In the genomic region with DNA sequence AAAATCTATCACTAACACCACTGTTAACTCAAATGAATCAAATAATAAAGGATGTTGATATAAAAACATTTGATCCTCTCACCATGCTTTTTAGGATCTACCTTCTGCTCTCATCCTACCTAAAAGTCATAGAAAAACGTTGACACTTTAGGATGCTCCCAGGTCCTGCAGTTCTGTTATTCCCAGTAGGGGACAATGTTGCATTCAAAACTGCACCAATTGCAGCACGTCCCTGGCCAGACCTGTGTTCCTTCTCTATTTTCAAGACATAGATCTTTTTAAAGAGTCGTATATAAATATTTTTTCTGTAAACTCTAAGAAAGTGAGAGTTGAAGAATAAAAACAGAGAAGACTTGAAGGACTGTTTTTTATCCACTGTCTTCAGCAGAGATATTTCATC, we compare ENCODE assay signal across 18 cellular contexts. TPM values are rescaled to one million over a fixed set of nuclear protein-coding genes. Genes with fewer than 3 reads are reported as not detected.
DNase-seq lines count a peak whose midpoint lies in the region; ATAC-seq, FAIRE-seq and TF ChIP-seq lines count a peak whose summit lies in the region.
"Had no signal": no experiment of that assay in that cellular context is flagged by ENCODE, and none has a peak within 500 bp of the region (broad histone marks: within the 10 kb centered on the region; RNA-seq: fewer than 3 reads in every experiment).

No MANE protein-coding gene starts in this region.

- no peak overlapping the region for H3K27ac ChIP-seq in GM12878 (ENCODE audit: control insufficient read depth, insufficient read depth)
- H3K27ac ChIP-seq: adrenal gland, KMS-11 had no signal

- no peak for TF ChIP-seq EP300 in GM12878 (IDR thresholded peaks at IDR 0.05; ENCODE audit: borderline replicate concordance in 1 of 2, control insufficient read depth in 1 of 2, low read depth in 2 of 2, low read length in 2 of 2)

- H3K4me3 ChIP-seq in GM12878 = no peak overlapping the region
- H3K4me3 ChIP-seq: adrenal gland had no signal

- no peaks in the 10 kb centered on the region for H3K36me3 Mint-ChIP-seq in HFFc6 (ENCODE audit: low read depth)
- H3K36me3 Mint-ChIP-seq in nephron (ENCODE audit: low read depth) = no peaks in the 10 kb centered on the region
- no peaks in the 10 kb centered on the region for H3K36me3 Mint-ChIP-seq in activated T-helper 17 cell treated with anti-CD3 and anti-CD28 coated beads, Interleukin-2, amount 50 U/mL, for 72 hours (ENCODE audit: low read depth)
- H3K36me3 Mint-ChIP-seq: CD4-positive, alpha-beta memory T cell had no signal

- SMC1A ChIA-PET in GM12878 (lab: Charles Lee; ENCODE audit: uncharacterized antibody, unreplicated experiment) = interaction anchor here (1.0 kb wide), 1 partner anchor 54 kb away, joined by 3 read pairs; no protein-coding TSS in a partner anchor

- WGBS in GM12878 (ENCODE audit: insufficient coverage, insufficient replicate concordance, low lambda C conversion rate, missing lambda C conversion rate) = 23% methylated on average over 3 of the region's 3 CpGs

- H3K27me3 ChIP-seq in GM12878 (replicated peaks in 1 of 2; ENCODE audit: control insufficient read depth in 2 of 2, insufficient read depth in 2 of 2, low read length in 1 of 2) = no peaks in the 10 kb centered on the region
- H3K27me3 ChIP-seq: adrenal gland had no signal

- peak; percentile 53 for TF ChIP-seq CTCF in HFFc6 (IDR thresholded peaks at IDR 0.05)
- peak; percentile 20 to 39 (median 27); a peak in 3 of 6 replicates for TF ChIP-seq CTCF in GM12878 (IDR thresholded peaks at IDR 0.05 in 2 of 3, conservative IDR thresholded peaks at IDR 0.05 in 1 of 3; ENCODE audit: control insufficient read depth in 2 of 3, extremely low read depth in 1 of 3, insufficient read depth in 1 of 3, low read depth in 3 of 3, low read length in 3 of 3)
- TF ChIP-seq CTCF in nephron (IDR thresholded peaks at IDR 0.05; ENCODE audit: unreplicated experiment in 3 of 3) = peak in 2 of 3 experiments; percentile 8 to 17

- H3K4me1 ChIP-seq in GM12878 (ENCODE audit: control insufficient read depth, insufficient read depth, low read length) = peaks cover 3% of the 10 kb centered on the region
- H3K4me1 ChIP-seq: adrenal gland had no signal

- no peak overlapping the region for H3K9ac ChIP-seq in GM12878 (ENCODE audit: control insufficient read depth, insufficient read depth, low read length)
- H3K9ac ChIP-seq: KMS-11 had no signal

- RAD21 ChIA-PET in GM12878 (lab: Charles Lee; ENCODE audit: unreplicated experiment) = no interaction called here

- H2AFZ ChIP-seq in GM12878 (ENCODE audit: control insufficient read depth, low read depth, low read length) = no peak overlapping the region

- CTCF ChIA-PET in GM12878 (lab: Yijun Ruan, JAX) = interaction anchor here (1.0 kb wide), 1 partner anchor 61 kb away, joined by 3 read pairs; no protein-coding TSS in a partner anchor

- H3K4me1 Mint-ChIP-seq in HFFc6 (ENCODE audit: low read depth) = peaks cover 3% of the 10 kb centered on the region
- H3K4me1 Mint-ChIP-seq in nephron = peaks cover 2% of the 10 kb centered on the region
- H3K4me1 Mint-ChIP-seq in activated T-helper 17 cell treated with anti-CD3 and anti-CD28 coated beads, Interleukin-2, amount 50 U/mL, for 72 hours = peaks cover 2% of the 10 kb centered on the region

- intact Hi-C loops in GM12878 (cut with micrococcal nuclease; ENCODE audit: unreplicated experiment) = no loop called here
- intact Hi-C loops in sciatic nerve (cut with DNase I) = no loop called here

- no peak for FAIRE-seq in GM12878 (lab: Jason Lieb, UNC)

- H3K27me3 Mint-ChIP-seq in HFFc6 (ENCODE audit: insufficient read depth) (peaks cover 21% of the 10 kb centered on the region), nephron (ENCODE audit: low read depth) (peaks cover 9% of the 10 kb centered on the region)
- H3K27me3 Mint-ChIP-seq in activated T-helper 17 cell treated with anti-CD3 and anti-CD28 coated beads, Interleukin-2, amount 50 U/mL, for 72 hours = peaks cover 13% of the 10 kb centered on the region

- peaks cover 5% of the 10 kb centered on the region; the same call in 1 of the 2 replicates for H3K9me3 Mint-ChIP-seq in HFFc6
- H3K9me3 Mint-ChIP-seq in nephron = no peaks in the 10 kb centered on the region
- no peaks in the 10 kb centered on the region for H3K9me3 Mint-ChIP-seq in activated T-helper 17 cell treated with anti-CD3 and anti-CD28 coated beads, Interleukin-2, amount 50 U/mL, for 72 hours
- H3K9me3 Mint-ChIP-seq: stimulated activated naive CD8-positive, alpha-beta T cell treated with anti-CD3 and anti-CD28 coated beads, Interleukin-15, Interleukin-2, amounts not matched to agents 100 ng/mL and 50 ng/mL, for 24 hours had no signal

- H3K27ac Mint-ChIP-seq in HFFc6 (no peak overlapping the region), nephron (no peak overlapping the region)
- H3K27ac Mint-ChIP-seq in activated T-helper 17 cell treated with anti-CD3 and anti-CD28 coated beads, Interleukin-2, amount 50 U/mL, for 72 hours = no peak overlapping the region
- H3K27ac Mint-ChIP-seq: CD4-positive, alpha-beta memory T cell; stimulated activated naive CD8-positive, alpha-beta T cell treated with anti-CD3 and anti-CD28 coated beads, Interleukin-15, Interleukin-2, amounts not matched to agents 100 ng/mL and 50 ng/mL, for 24 hours had no signal

- no peaks in the 10 kb centered on the region for H3K9me3 ChIP-seq in GM12878 (replicated peaks; ENCODE audit: control insufficient read depth, insufficient read depth, low read length)
- H3K9me3 ChIP-seq: adrenal gland had no signal

- POLR2A ChIA-PET in GM12878 (lab: Charles Lee) = no interaction called here

- no peak for ATAC-seq in GM12878
- no peak for ATAC-seq in HG02870 (IDR thresholded peaks at IDR 0.05; ENCODE audit: unreplicated experiment)
- ATAC-seq in sciatic nerve = no peak
- ATAC-seq in activated T-helper 17 cell treated with anti-CD3 and anti-CD28 coated beads, Interleukin-2, amount 50 U/mL, for 72 hours (replicated peaks) = no peak

- peak; percentile 37; the same call in 1 of the 2 replicates for TF ChIP-seq RAD21 in GM12878 (IDR thresholded peaks at IDR 0.05; ENCODE audit: insufficient read depth, low read depth, low read length)

- in situ Hi-C loops in GM12878 (cut with MboI) = no loop called here

- no TSS peak for BruUV-seq in GM12878 (replicated peaks; lab: Mats Ljungman, UMichigan)

- no peak for TF ChIP-seq POLR2A in GM12878 (IDR thresholded peaks at IDR 0.05; ENCODE audit: low read depth, low read length)

- H3K36me3 ChIP-seq in GM12878 (ENCODE audit: control insufficient read depth in 2 of 2, insufficient read depth in 2 of 2, low read length in 1 of 2) = peaks cover 0 to 4% of the 10 kb centered on the region in 2 experiments
- H3K36me3 ChIP-seq: adrenal gland had no signal

- DNase-seq in CD1c-positive myeloid dendritic cell (ENCODE audit: extremely low spot score) (peak; percentile 28), HFFc6 (no peak), GM12878 (ENCODE audit: low read depth, low spot score) (no peak), kidney glomerular epithelial cell (lab: John Stamatoyannopoulos, UW) (no peak), sciatic nerve (ENCODE audit: low spot score) (no peak)
- DNase-seq: activated CD4-positive, CD25-positive, alpha-beta regulatory T cell; activated T-cell treated with anti-CD3 and anti-CD28 coated beads, Interleukin-2, amount 50 U/mL, for 1 hour; adrenal gland; CD4-positive, alpha-beta memory T cell; NCI-H1930; NCI-H69; retina had no signal

- H3K79me2 ChIP-seq in GM12878 (ENCODE audit: control insufficient read depth, insufficient read depth, low read length) = peaks cover 2% of the 10 kb centered on the region

- no peaks in the 10 kb centered on the region for H4K20me1 ChIP-seq in GM12878 (ENCODE audit: control insufficient read depth, insufficient read depth)

- no peak overlapping the region for H3K4me2 ChIP-seq in GM12878 (ENCODE audit: control insufficient read depth, insufficient read depth)
- H3K4me2 ChIP-seq: KMS-11 had no signal

- peak overlapping the region; percentile 52; the same call in 1 of the 2 replicates for H3K4me3 Mint-ChIP-seq in HFFc6
- H3K4me3 Mint-ChIP-seq in nephron = no peak overlapping the region
- no peak overlapping the region for H3K4me3 Mint-ChIP-seq in activated T-helper 17 cell treated with anti-CD3 and anti-CD28 coated beads, Interleukin-2, amount 50 U/mL, for 72 hours
- H3K4me3 Mint-ChIP-seq: stimulated activated naive CD8-positive, alpha-beta T cell treated with anti-CD3 and anti-CD28 coated beads, Interleukin-15, Interleukin-2, amounts not matched to agents 100 ng/mL and 50 ng/mL, for 24 hours had no signal

RNA-seq across cellular contexts. Expression of a gene that starts 8.8 kb away (rescaled TPM):
- total RNA-seq in HFFc6 (2021; fragmentation: NEBNext Ultra II Directional; extraction: Animal tissue kit (Norgen Biotek cat#: 25700)) = not detected
- total RNA-seq in GM12878 (2013; cell fraction: nucleolus; rRNA removed) = 18.8 and 19.1 TPM in 2 replicates
- total RNA-seq in GM12878 (2014; rRNA removed) (16.1 and 17.1 TPM in 2 replicates), GM12878 (2014; rRNA removed; fragmentation: Illumina TruSeq; extraction: Trizol) (13.2 and 14.2 TPM in 2 replicates), GM12878 (2021) (11.5 and 12.7 TPM in 2 replicates), sciatic nerve (0.40 TPM)
- 19.8 TPM for polyA plus RNA-seq in GM12878 (2011; ENCODE audit: low read depth)
- polyA plus RNA-seq in GM12878 (2011; rRNA removed) (20.5 and 22.4 TPM in 2 replicates), GM12878 (2014; fragmentation: Illumina TruSeq; extraction: Trizol) (12.5 and 17.0 TPM in 2 replicates), GM12878 (2014; fragmentation: Nextera tagmentation; extraction: Ambion mirVana) (1 to 10 TPM; 9.4 to 9.6 TPM), GM12878 (2014; rRNA removed) (18.1 and 23.0 TPM in 2 replicates), GM12878 (2016; fragmentation: Nextera tagmentation; extraction: Ambion mirVana) (10 to 100 TPM; 24.0 to 24.9 TPM)
- polyA plus RNA-seq in GM12878 (2011; cell fraction: cytosol; rRNA removed) = 42.5 and 45.1 TPM in 2 replicates
- 8.7 and 12.1 TPM in 2 replicates for polyA plus RNA-seq in GM12878 (2011; cell fraction: nucleus; rRNA removed)
- polyA plus RNA-seq in GM12878 (2012) = 28.0 and 44.1 TPM in 2 replicates
- 23.8 and 48.9 TPM in 2 replicates for polyA minus RNA-seq in GM12878 (2011; rRNA and poly(A)+ RNA removed)
- 8.6 and 10.3 TPM in 2 replicates for polyA minus RNA-seq in GM12878 (2011; cell fraction: cytosol; rRNA and poly(A)+ RNA removed)
- polyA minus RNA-seq in GM12878 (2011; cell fraction: nucleus; rRNA and poly(A)+ RNA removed) = 4.5 and 8.8 TPM in 2 replicates
- total RNA-seq in activated T-helper 17 cell treated with anti-CD3 and anti-CD28 coated beads, Interleukin-2, amount 50 U/mL, for 72 hours = not detected
- total RNA-seq: adrenal gland; CD4-positive, alpha-beta memory T cell; dermis microvascular lymphatic vessel endothelial cell had no signal
- polyA plus RNA-seq: adrenal gland; CD4-positive, alpha-beta memory T cell had no signal

RNA-seq across cellular contexts. Expression of a gene that starts 58.8 kb away (rescaled TPM):
- 100 to 1,000 TPM in 4 of 6 experiments, 10 to 100 TPM in 2; 42.1 to 194 (median 167) TPM for total RNA-seq in HFFc6 (2021; fragmentation: NEBNext Ultra II Directional; extraction: Animal tissue kit (Norgen Biotek cat#: 25700))
- total RNA-seq in GM12878 (2013; cell fraction: nucleolus; rRNA removed) = not detected in 2 replicates
- total RNA-seq in GM12878 (2014; rRNA removed) (0.06 TPM in 1 of 2 replicates, not detected in the other), GM12878 (2014; rRNA removed; fragmentation: Illumina TruSeq; extraction: Trizol) (not detected in 2 replicates), GM12878 (2021) (not detected in 2 replicates), sciatic nerve (387 TPM)
- not detected for polyA plus RNA-seq in GM12878 (2011; ENCODE audit: low read depth)
- polyA plus RNA-seq in GM12878 (2011; rRNA removed) (0.10 and 0.14 TPM in 2 replicates), GM12878 (2014; fragmentation: Illumina TruSeq; extraction: Trizol) (not detected in 2 replicates), GM12878 (2014; fragmentation: Nextera tagmentation; extraction: Ambion mirVana) (not detected), GM12878 (2014; rRNA removed) (not detected in 2 replicates), GM12878 (2016; fragmentation: Nextera tagmentation; extraction: Ambion mirVana) (under 1 TPM in 1 of 2 experiments, not detected in 1; 0.12 TPM)
- polyA plus RNA-seq in GM12878 (2011; cell fraction: cytosol; rRNA removed) = 0.15 and 0.23 TPM in 2 replicates
- 0.06 and 0.26 TPM in 2 replicates for polyA plus RNA-seq in GM12878 (2011; cell fraction: nucleus; rRNA removed)
- polyA plus RNA-seq in GM12878 (2012) = not detected in 2 replicates
- 1.8 TPM in 1 of 2 replicates, not detected in the other for polyA minus RNA-seq in GM12878 (2011; rRNA and poly(A)+ RNA removed)
- 3.4 TPM in 1 of 2 replicates, not detected in the other for polyA minus RNA-seq in GM12878 (2011; cell fraction: cytosol; rRNA and poly(A)+ RNA removed)
- polyA minus RNA-seq in GM12878 (2011; cell fraction: nucleus; rRNA and poly(A)+ RNA removed) = 0.24 and 0.77 TPM in 2 replicates
- total RNA-seq in activated T-helper 17 cell treated with anti-CD3 and anti-CD28 coated beads, Interleukin-2, amount 50 U/mL, for 72 hours = not detected
- total RNA-seq: CD4-positive, alpha-beta memory T cell; dermis microvascular lymphatic vessel endothelial cell had no signal
- polyA plus RNA-seq: CD4-positive, alpha-beta memory T cell had no signal

Comparison
In these comparisons a context has a peak if more than half of its experiments do, and no peak if none do; other contexts are left out.
1. RNA of a gene that starts 58.8 kb away (total RNA-seq): 387 TPM in sciatic nerve (single experiment) and 42.1 to 194 TPM in HFFc6; 0.06 TPM in GM12878 and not detected in activated T-helper 17 cell treated with anti-CD3 and anti-CD28 coated beads, Interleukin-2, amount 50 U/mL, for 72 hours; every median in the first group is over 10 times any median in the second.
2. Peak in every context shown above with its lines, with median percentiles within 50 percentile points of each other: CTCF ChIP-seq.